Comparison of ENCODE assay signal across 23 cellular contexts in the genomic region with DNA sequence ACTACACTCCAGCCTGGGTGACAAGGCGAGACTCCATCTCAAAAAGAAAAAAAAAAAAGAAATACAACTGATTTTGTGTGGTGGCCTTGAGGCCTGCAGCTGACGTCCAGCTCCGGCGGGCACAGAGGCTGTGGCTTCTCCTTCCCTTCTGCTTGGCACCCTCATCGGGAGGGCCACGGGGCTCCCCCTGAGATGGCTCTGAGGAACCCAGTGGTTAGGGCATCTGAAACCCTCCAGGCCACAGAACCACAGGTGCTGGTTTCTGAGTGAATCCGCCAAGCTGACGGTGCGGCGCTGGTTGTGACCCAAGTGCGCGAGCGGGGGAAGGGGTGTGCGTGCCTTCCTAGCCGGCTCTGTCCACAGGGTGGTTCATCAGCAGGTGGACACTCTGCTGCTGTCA.
DNase-seq lines count a peak whose midpoint lies in the region; ATAC-seq and TF ChIP-seq lines count a peak whose summit lies in the region.
"Had no signal": no experiment of that assay in that cellular context is flagged by ENCODE, and none has a peak within 500 bp of the region (broad histone marks: within the 10 kb centered on the region; RNA-seq: fewer than 3 reads in every experiment).

No MANE protein-coding gene starts in this region.

- no peaks in the 10 kb centered on the region for H3F3A ChIP-seq in MM.1S (ENCODE audit: insufficient read depth, low read length)

- no peak overlapping the region for H3K27ac Mint-ChIP-seq in stimulated activated memory B cell treated with anti-CD40 and anti-IgM and Interleukin-4, amounts not matched to agents 10 μg/mL and 1 μg/mL and 100 μg/mL, for 72 hours
- H3K27ac Mint-ChIP-seq: IgD-negative memory B cell had no signal

- no peak overlapping the region for H3K4me2 ChIP-seq in MM.1S (ENCODE audit: low read depth, low read length)
- H3K4me2 ChIP-seq: A549, KMS-11 had no signal

- H3K4me1 Mint-ChIP-seq in stimulated activated memory B cell treated with anti-CD40 and anti-IgM and Interleukin-4, amounts not matched to agents 10 μg/mL and 1 μg/mL and 100 μg/mL, for 72 hours: peaks cover 7% of the 10 kb centered on the region
- H3K4me1 Mint-ChIP-seq: IgD-negative memory B cell had no signal

- H3K4me1 ChIP-seq in BE2C (no peaks in the 10 kb centered on the region), MM.1S (ENCODE audit: low read length) (no peaks in the 10 kb centered on the region)
- H3K4me1 ChIP-seq: A549, SJSA1 had no signal

- H3K27ac ChIP-seq in MM.1S (ENCODE audit: low read length) (no peak overlapping the region), dorsolateral prefrontal cortex (peak overlapping the region in 49 of 59 donors; percentile 8 to 100 (median 78))
- H3K27ac ChIP-seq: A549, HL-60, KMS-11, SJSA1 had no signal

- no peak overlapping the region for H3K9ac ChIP-seq in MM.1S (ENCODE audit: low read length)
- H3K9ac ChIP-seq: KMS-11 had no signal

- no peaks in the 10 kb centered on the region for H3K9me2 ChIP-seq in MM.1S (replicated peaks; ENCODE audit: insufficient read depth, low read length)

- H3K36me3 ChIP-seq in BE2C (peaks cover 5% of the 10 kb centered on the region; the same call in 1 of the 2 replicates), MM.1S (replicated peaks; ENCODE audit: insufficient read depth, low read length) (no peaks in the 10 kb centered on the region)
- H3K36me3 ChIP-seq: SJSA1 had no signal

- no peak overlapping the region for H2AFZ ChIP-seq in MM.1S (ENCODE audit: low read length)

- DNase-seq in BE2C (peak; percentile 3), MM.1S (peak; percentile 25), dorsolateral prefrontal cortex (peak in 1 of 10 donors; percentile 32), NCI-H1092 (lab: John Stamatoyannopoulos, UW) (no peak), SKM-1 treated with dmso at 0.1 percent for 144 hours (lab: John Stamatoyannopoulos, UW; ENCODE audit: unreplicated experiment) (no peak), COLO829 (ENCODE audit: low spot score) (no peak), NCI-H146 treated with DMSO at 0.1 percent for 48 hours (lab: John Stamatoyannopoulos, UW; ENCODE audit: unreplicated experiment) (no peak)
- DNase-seq: AML-193; Calu3; CD8-positive, alpha-beta memory T cell; DMS79 treated with DMSO at 0.1 percent for 48 hours; NCI-H1048; NCI-H1436; NCI-H1930; NCI-H2107; NCI-H524; NCI-H748 treated with DMSO at 0.1 percent for 48 hours had no signal

- H4K20me1 ChIP-seq in MM.1S (ENCODE audit: insufficient read depth, low read length): no peaks in the 10 kb centered on the region

- no peaks in the 10 kb centered on the region for H3K79me2 ChIP-seq in MM.1S (ENCODE audit: low read length)

- peaks cover 57% of the 10 kb centered on the region for H3K36me3 Mint-ChIP-seq in stimulated activated memory B cell treated with anti-CD40 and anti-IgM and Interleukin-4, amounts not matched to agents 10 μg/mL and 1 μg/mL and 100 μg/mL, for 72 hours

- H3K9me3 Mint-ChIP-seq in stimulated activated memory B cell treated with anti-CD40 and anti-IgM and Interleukin-4, amounts not matched to agents 10 μg/mL and 1 μg/mL and 100 μg/mL, for 72 hours: no peaks in the 10 kb centered on the region
- H3K9me3 Mint-ChIP-seq: CD8-positive, alpha-beta memory T cell had no signal

- intact Hi-C loops in dorsolateral prefrontal cortex (cut with DNase I): no loop called here

- H3K27me3 ChIP-seq in BE2C: no peaks in the 10 kb centered on the region
- H3K27me3 ChIP-seq in MM.1S (replicated peaks; ENCODE audit: insufficient read depth, low read length): peaks cover 66% of the 10 kb centered on the region
- H3K27me3 ChIP-seq in dorsolateral prefrontal cortex: no peaks in the 10 kb centered on the region
- H3K27me3 ChIP-seq: SJSA1 had no signal

- peak; percentile 81 for ATAC-seq in stimulated activated memory B cell treated with anti-CD40 and anti-IgM and Interleukin-4, amounts not matched to agents 10 μg/mL and 1 μg/mL and 100 μg/mL, for 72 hours
- ATAC-seq: A549 had no signal

- TF ChIP-seq CTCF in BE2C (IDR thresholded peaks at IDR 0.05; ENCODE audit: low read depth, low read length): no peak
- TF ChIP-seq CTCF in MM.1S (IDR thresholded peaks at IDR 0.05; ENCODE audit: low read length): no peak
- TF ChIP-seq CTCF in dorsolateral prefrontal cortex (IDR thresholded peaks at IDR 0.05 in 54 of 56, conservative IDR thresholded peaks at IDR 0.05 in 2 of 56; ENCODE audit: low read depth in 1 of 56, partially characterized antibody in 56 of 56): no peak

- H3K4me3 ChIP-seq in BE2C (ENCODE audit: low read depth, low read length): no peak overlapping the region
- H3K4me3 ChIP-seq in MM.1S (ENCODE audit: low read length): no peak overlapping the region
- no peak overlapping the region for H3K4me3 ChIP-seq in dorsolateral prefrontal cortex
- H3K4me3 ChIP-seq: A549, SJSA1 had no signal

- no peaks in the 10 kb centered on the region for H3K27me3 Mint-ChIP-seq in stimulated activated memory B cell treated with anti-CD40 and anti-IgM and Interleukin-4, amounts not matched to agents 10 μg/mL and 1 μg/mL and 100 μg/mL, for 72 hours
- H3K27me3 Mint-ChIP-seq: IgD-negative memory B cell had no signal

- no peaks in the 10 kb centered on the region for H3K9me3 ChIP-seq in BE2C
- no peaks in the 10 kb centered on the region for H3K9me3 ChIP-seq in MM.1S (replicated peaks; ENCODE audit: insufficient read depth, low read length)
- H3K9me3 ChIP-seq: SJSA1 had no signal

- H3K4me3 Mint-ChIP-seq in stimulated activated memory B cell treated with anti-CD40 and anti-IgM and Interleukin-4, amounts not matched to agents 10 μg/mL and 1 μg/mL and 100 μg/mL, for 72 hours: no peak overlapping the region
- H3K4me3 Mint-ChIP-seq: CD8-positive, alpha-beta memory T cell; IgD-negative memory B cell had no signal

Comparison
In these comparisons a context has a peak if more than half of its experiments do, and no peak if none do; other contexts are left out.
1. DNase-seq: peak in BE2C (single experiment) and MM.1S (single experiment); none in NCI-H1092 (single experiment), SKM-1 treated with dmso at 0.1 percent for 144 hours (single experiment), COLO829 (single experiment) and NCI-H146 treated with DMSO at 0.1 percent for 48 hours (single experiment).